Comparison of ENCODE assay signal across 1 cellular context in the genomic region with DNA sequence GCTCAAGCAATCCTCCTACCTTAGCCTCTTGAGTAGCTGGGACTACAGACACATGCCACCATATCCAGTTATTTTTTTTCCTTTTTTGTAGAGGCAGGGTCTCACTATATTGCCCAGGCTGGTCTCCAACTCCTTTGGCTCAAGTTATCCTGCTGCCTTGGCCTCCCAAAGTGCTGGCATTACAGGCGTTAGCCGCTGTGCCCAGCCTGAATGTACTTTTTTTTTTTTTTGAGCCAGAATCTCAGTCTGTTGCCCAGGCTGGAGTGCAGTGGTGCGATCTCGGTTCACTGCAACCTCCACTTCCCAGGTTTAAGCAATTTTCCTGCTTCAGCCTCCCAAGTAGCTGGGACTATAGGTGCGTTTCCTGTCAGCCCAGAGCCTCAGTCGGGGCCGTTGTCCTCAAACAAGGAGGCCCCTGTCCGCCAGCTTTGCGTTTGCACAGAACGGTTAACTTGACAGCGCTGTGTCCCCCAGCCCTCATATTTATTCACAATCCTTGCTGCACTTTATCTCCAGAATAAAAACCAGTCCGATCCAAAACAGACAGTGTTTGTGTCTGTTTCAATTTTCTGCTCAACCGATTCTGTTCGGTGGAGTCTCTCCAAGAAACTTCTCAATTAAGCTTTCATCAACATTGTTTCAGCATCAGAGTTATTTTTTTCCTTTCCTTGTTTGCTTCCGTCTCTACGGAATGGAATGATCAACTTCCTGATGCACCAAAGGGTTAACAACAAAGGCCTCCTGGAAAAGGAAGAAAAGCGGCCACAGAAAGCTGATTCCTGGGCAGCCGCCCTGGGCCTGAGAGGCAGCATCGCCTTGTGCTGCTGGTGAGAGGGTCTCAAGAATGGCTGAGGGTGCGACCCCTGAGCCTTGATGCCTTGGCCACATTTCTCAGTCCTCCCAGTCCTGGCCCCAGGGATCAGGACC.
TF ChIP-seq lines count a peak whose summit lies in the region.

No MANE protein-coding gene starts in this region.

TF ChIP-seq in HepG2, 621 proteins besides CTCF, POLR2A, EP300 and RAD21 (continued from another document and continues in another):
- no peak for TF ChIP-seq ZNF569 (CRISPR knock-in tag; IDR thresholded peaks at IDR 0.05; ENCODE audit: borderline replicate concordance)
- TF ChIP-seq, protein P1, sequence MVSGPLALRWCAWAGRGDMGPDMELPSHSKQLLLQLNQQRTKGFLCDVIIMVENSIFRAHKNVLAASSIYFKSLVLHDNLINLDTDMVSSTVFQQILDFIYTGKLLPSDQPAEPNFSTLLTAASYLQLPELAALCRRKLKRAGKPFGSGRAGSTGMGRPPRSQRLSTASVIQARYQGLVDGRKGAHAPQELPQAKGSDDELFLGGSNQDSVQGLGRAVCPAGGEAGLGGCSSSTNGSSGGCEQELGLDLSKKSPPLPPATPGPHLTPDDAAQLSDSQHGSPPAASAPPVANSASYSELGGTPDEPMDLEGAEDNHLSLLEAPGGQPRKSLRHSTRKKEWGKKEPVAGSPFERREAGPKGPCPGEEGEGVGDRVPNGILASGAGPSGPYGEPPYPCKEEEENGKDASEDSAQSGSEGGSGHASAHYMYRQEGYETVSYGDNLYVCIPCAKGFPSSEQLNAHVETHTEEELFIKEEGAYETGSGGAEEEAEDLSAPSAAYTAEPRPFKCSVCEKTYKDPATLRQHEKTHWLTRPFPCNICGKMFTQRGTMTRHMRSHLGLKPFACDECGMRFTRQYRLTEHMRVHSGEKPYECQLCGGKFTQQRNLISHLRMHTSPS (CRISPR knock-in tag; IDR thresholded peaks at IDR 0.05; ENCODE audit: low read depth) = no peak
- TF ChIP-seq, protein P2, sequence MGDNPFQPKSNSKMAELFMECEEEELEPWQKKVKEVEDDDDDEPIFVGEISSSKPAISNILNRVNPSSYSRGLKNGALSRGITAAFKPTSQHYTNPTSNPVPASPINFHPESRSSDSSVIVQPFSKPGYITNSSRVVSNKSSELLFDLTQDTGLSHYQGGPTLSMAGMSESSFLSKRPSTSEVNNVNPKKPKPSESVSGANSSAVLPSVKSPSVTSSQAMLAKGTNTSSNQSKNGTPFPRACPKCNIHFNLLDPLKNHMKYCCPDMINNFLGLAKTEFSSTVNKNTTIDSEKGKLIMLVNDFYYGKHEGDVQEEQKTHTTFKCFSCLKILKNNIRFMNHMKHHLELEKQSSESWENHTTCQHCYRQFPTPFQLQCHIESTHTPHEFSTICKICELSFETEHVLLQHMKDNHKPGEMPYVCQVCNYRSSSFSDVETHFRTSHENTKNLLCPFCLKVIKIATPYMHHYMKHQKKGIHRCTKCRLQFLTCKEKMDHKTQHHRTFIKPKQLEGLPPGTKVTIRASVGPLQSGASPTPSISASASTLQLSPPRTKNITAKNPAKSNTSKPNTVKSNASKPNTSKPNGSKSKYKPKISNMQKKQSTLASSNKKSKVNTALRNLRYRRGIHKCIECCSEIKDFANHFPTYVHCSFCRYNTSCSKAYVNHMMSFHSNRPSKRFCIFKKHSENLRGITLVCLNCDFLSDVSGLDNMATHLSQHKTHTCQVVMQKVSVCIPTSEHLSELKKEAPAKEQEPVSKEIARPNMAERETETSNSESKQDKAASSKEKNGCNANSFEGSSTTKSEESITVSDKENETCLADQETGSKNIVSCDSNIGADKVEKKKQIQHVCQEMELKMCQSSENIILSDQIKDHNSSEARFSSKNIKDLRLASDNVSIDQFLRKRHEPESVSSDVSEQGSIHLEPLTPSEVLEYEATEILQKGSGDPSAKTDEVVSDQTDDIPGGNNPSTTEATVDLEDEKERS (CRISPR knock-in tag; IDR thresholded peaks at IDR 0.05) = peak; percentile 40; the same call in 1 of the 2 replicates
- TF ChIP-seq ZMAT3 (CRISPR knock-in tag; conservative IDR thresholded peaks at IDR 0.05) = 0 out of 2 replicates have a peak, but pooled peaks have one; percentile 27
- TF ChIP-seq, protein P3, sequence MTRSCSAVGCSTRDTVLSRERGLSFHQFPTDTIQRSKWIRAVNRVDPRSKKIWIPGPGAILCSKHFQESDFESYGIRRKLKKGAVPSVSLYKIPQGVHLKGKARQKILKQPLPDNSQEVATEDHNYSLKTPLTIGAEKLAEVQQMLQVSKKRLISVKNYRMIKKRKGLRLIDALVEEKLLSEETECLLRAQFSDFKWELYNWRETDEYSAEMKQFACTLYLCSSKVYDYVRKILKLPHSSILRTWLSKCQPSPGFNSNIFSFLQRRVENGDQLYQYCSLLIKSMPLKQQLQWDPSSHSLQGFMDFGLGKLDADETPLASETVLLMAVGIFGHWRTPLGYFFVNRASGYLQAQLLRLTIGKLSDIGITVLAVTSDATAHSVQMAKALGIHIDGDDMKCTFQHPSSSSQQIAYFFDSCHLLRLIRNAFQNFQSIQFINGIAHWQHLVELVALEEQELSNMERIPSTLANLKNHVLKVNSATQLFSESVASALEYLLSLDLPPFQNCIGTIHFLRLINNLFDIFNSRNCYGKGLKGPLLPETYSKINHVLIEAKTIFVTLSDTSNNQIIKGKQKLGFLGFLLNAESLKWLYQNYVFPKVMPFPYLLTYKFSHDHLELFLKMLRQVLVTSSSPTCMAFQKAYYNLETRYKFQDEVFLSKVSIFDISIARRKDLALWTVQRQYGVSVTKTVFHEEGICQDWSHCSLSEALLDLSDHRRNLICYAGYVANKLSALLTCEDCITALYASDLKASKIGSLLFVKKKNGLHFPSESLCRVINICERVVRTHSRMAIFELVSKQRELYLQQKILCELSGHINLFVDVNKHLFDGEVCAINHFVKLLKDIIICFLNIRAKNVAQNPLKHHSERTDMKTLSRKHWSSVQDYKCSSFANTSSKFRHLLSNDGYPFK (CRISPR knock-in tag; IDR thresholded peaks at IDR 0.05; ENCODE audit: borderline replicate concordance) = peak; percentile 21; the same call in 1 of the 2 replicates
- no peak for TF ChIP-seq ZNF331 (CRISPR knock-in tag; IDR thresholded peaks at IDR 0.05)
- TF ChIP-seq, protein P4, sequence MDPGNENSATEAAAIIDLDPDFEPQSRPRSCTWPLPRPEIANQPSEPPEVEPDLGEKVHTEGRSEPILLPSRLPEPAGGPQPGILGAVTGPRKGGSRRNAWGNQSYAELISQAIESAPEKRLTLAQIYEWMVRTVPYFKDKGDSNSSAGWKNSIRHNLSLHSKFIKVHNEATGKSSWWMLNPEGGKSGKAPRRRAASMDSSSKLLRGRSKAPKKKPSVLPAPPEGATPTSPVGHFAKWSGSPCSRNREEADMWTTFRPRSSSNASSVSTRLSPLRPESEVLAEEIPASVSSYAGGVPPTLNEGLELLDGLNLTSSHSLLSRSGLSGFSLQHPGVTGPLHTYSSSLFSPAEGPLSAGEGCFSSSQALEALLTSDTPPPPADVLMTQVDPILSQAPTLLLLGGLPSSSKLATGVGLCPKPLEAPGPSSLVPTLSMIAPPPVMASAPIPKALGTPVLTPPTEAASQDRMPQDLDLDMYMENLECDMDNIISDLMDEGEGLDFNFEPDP (CRISPR knock-in tag; conservative IDR thresholded peaks at IDR 0.05) = no peak
- TF ChIP-seq PCBP2 (optimal IDR thresholded peaks at IDR 0.05; ENCODE audit: low read depth, low read length, poor library complexity, severe bottlenecking) = no peak
- no peak; the same call in 1 of the 2 replicates for TF ChIP-seq KDM2A (CRISPR knock-in tag; IDR thresholded peaks at IDR 0.05; ENCODE audit: borderline replicate concordance, low read depth)
- TF ChIP-seq SETDB1 (CRISPR knock-in tag; IDR thresholded peaks at IDR 0.05; ENCODE audit: borderline replicate concordance) = no peak
- TF ChIP-seq ZNF558 (CRISPR knock-in tag; IDR thresholded peaks at IDR 0.05; ENCODE audit: borderline replicate concordance) = no peak
- no peak for TF ChIP-seq ZNF282 (IDR thresholded peaks at IDR 0.05; ENCODE audit: partially characterized antibody)
- TF ChIP-seq, protein P5, sequence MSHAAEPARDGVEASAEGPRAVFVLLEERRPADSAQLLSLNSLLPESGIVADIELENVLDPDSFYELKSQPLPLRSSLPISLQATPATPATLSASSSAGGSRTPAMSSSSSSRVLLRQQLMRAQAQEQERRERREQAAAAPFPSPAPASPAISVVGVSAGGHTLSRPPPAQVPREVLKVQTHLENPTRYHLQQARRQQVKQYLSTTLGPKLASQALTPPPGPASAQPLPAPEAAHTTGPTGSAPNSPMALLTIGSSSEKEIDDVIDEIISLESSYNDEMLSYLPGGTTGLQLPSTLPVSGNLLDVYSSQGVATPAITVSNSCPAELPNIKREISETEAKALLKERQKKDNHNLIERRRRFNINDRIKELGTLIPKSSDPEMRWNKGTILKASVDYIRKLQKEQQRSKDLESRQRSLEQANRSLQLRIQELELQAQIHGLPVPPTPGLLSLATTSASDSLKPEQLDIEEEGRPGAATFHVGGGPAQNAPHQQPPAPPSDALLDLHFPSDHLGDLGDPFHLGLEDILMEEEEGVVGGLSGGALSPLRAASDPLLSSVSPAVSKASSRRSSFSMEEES (CRISPR knock-in tag; IDR thresholded peaks at IDR 0.05) = no peak
- peak; percentile 39; the same call in 1 of the 2 replicates for TF ChIP-seq ZFY (CRISPR knock-in tag; IDR thresholded peaks at IDR 0.05)
- TF ChIP-seq ASH2L (IDR thresholded peaks at IDR 0.05; ENCODE audit: insufficient read length, low read depth, low read length) = peak; percentile 13
- TF ChIP-seq, protein P6, sequence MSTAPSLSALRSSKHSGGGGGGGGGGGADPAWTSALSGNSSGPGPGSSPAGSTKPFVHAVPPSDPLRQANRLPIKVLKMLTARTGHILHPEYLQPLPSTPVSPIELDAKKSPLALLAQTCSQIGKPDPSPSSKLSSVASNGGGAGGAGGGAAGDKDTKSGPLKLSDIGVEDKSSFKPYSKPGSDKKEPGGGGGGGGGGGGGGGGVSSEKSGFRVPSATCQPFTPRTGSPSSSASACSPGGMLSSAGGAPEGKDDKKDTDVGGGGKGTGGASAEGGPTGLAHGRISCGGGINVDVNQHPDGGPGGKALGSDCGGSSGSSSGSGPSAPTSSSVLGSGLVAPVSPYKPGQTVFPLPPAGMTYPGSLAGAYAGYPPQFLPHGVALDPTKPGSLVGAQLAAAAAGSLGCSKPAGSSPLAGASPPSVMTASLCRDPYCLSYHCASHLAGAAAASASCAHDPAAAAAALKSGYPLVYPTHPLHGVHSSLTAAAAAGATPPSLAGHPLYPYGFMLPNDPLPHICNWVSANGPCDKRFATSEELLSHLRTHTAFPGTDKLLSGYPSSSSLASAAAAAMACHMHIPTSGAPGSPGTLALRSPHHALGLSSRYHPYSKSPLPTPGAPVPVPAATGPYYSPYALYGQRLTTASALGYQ (CRISPR knock-in tag; IDR thresholded peaks at IDR 0.05) = no peak
- TF ChIP-seq MAF1 (CRISPR knock-in tag; IDR thresholded peaks at IDR 0.05; ENCODE audit: borderline replicate concordance) = no peak; the same call in 1 of the 2 replicates
- no peak for TF ChIP-seq PRMT3 (CRISPR knock-in tag; IDR thresholded peaks at IDR 0.05; ENCODE audit: borderline replicate concordance, low read depth)
- TF ChIP-seq SIX4 (CRISPR knock-in tag; IDR thresholded peaks at IDR 0.05) = no peak
- TF ChIP-seq, protein P7, sequence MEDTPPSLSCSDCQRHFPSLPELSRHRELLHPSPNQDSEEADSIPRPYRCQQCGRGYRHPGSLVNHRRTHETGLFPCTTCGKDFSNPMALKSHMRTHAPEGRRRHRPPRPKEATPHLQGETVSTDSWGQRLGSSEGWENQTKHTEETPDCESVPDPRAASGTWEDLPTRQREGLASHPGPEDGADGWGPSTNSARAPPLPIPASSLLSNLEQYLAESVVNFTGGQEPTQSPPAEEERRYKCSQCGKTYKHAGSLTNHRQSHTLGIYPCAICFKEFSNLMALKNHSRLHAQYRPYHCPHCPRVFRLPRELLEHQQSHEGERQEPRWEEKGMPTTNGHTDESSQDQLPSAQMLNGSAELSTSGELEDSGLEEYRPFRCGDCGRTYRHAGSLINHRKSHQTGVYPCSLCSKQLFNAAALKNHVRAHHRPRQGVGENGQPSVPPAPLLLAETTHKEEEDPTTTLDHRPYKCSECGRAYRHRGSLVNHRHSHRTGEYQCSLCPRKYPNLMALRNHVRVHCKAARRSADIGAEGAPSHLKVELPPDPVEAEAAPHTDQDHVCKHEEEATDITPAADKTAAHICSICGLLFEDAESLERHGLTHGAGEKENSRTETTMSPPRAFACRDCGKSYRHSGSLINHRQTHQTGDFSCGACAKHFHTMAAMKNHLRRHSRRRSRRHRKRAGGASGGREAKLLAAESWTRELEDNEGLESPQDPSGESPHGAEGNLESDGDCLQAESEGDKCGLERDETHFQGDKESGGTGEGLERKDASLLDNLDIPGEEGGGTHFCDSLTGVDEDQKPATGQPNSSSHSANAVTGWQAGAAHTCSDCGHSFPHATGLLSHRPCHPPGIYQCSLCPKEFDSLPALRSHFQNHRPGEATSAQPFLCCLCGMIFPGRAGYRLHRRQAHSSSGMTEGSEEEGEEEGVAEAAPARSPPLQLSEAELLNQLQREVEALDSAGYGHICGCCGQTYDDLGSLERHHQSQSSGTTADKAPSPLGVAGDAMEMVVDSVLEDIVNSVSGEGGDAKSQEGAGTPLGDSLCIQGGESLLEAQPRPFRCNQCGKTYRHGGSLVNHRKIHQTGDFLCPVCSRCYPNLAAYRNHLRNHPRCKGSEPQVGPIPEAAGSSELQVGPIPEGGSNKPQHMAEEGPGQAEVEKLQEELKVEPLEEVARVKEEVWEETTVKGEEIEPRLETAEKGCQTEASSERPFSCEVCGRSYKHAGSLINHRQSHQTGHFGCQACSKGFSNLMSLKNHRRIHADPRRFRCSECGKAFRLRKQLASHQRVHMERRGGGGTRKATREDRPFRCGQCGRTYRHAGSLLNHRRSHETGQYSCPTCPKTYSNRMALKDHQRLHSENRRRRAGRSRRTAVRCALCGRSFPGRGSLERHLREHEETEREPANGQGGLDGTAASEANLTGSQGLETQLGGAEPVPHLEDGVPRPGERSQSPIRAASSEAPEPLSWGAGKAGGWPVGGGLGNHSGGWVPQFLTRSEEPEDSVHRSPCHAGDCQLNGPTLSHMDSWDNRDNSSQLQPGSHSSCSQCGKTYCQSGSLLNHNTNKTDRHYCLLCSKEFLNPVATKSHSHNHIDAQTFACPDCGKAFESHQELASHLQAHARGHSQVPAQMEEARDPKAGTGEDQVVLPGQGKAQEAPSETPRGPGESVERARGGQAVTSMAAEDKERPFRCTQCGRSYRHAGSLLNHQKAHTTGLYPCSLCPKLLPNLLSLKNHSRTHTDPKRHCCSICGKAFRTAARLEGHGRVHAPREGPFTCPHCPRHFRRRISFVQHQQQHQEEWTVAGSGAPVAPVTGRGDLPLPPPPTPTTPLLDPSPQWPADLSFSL (CRISPR knock-in tag; IDR thresholded peaks at IDR 0.05) = no peak
- TF ChIP-seq, protein P8, sequence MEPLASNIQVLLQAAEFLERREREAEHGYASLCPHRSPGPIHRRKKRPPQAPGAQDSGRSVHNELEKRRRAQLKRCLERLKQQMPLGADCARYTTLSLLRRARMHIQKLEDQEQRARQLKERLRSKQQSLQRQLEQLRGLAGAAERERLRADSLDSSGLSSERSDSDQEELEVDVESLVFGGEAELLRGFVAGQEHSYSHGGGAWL (CRISPR knock-in tag; IDR thresholded peaks at IDR 0.05) = no peak
- TF ChIP-seq ZFP36L1 (CRISPR knock-in tag; IDR thresholded peaks at IDR 0.05) = no peak
- no peak for TF ChIP-seq TCF7L2 (IDR thresholded peaks at IDR 0.05; ENCODE audit: low read depth, low read length)
- no peak for TF ChIP-seq MAZ (IDR thresholded peaks at IDR 0.05; ENCODE audit: borderline replicate concordance, low read depth, low read length)
- no peak for TF ChIP-seq MAZ (CRISPR knock-in tag; IDR thresholded peaks at IDR 0.05; ENCODE audit: low read depth)
- TF ChIP-seq ZNF230 (CRISPR knock-in tag; IDR thresholded peaks at IDR 0.05) = no peak
- TF ChIP-seq, protein P9, sequence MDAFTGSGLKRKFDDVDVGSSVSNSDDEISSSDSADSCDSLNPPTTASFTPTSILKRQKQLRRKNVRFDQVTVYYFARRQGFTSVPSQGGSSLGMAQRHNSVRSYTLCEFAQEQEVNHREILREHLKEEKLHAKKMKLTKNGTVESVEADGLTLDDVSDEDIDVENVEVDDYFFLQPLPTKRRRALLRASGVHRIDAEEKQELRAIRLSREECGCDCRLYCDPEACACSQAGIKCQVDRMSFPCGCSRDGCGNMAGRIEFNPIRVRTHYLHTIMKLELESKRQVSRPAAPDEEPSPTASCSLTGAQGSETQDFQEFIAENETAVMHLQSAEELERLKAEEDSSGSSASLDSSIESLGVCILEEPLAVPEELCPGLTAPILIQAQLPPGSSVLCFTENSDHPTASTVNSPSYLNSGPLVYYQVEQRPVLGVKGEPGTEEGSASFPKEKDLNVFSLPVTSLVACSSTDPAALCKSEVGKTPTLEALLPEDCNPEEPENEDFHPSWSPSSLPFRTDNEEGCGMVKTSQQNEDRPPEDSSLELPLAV (CRISPR knock-in tag; conservative IDR thresholded peaks at IDR 0.05; ENCODE audit: low read depth) = no peak
